Comparison of ENCODE assay signal across 8 cellular contexts in the genomic region with DNA sequence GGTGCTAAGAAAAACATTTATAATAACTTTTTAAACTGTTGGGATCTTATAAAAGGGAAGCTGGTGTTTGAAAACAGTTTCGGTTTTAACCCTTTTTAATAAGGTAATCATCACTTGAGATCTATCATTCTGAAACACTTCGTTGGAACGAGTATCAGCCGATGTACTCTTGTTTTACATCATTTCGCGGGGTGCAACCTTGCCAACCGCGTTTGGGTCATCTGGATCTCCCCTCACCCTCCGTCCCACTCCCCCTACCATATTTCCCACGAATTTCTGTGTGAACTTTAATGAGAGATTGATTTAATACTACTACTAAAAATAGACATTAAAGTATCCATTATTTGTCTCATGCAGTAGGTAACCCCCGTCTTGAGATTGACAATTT. TPM values are rescaled to one million over a fixed set of nuclear protein-coding genes. Genes with fewer than 3 reads are reported as not detected.
A peak's percentile ranks its signal among the peaks of the same experiment; 100 is the strongest.
DNase-seq lines count a peak whose midpoint lies in the region; ATAC-seq and TF ChIP-seq lines count a peak whose summit lies in the region.

No MANE protein-coding gene starts in this region.

- H3K14ac ChIP-seq in IMR-90 (replicated peaks; ENCODE audit: low read depth, low read length), result peak overlapping the region; percentile 96

- no peak for TF ChIP-seq POLR2A in IMR-90 (IDR thresholded peaks at IDR 0.05; ENCODE audit: low read depth, low read length)

- peak overlapping the region; percentile 98 for H3K23ac ChIP-seq in IMR-90 (ENCODE audit: low read depth, low read length)

- TSS peak; percentile 78 for BruUV-seq in IMR-90 (replicated peaks; lab: Mats Ljungman, UMichigan)

- peak overlapping the region; percentile 90 to 99 (median 92) for H3K4me3 Mint-ChIP-seq in CD8-positive, alpha-beta memory T cell
- H3K4me3 Mint-ChIP-seq in activated T-helper 2 cell treated with anti-CD3 and anti-CD28 coated beads, Interferon-gamma antibody, Interleukin-2, Interleukin-4, amounts not matched to agents 10 μg/mL and 5 μg/mL and 100 μg/mL, durations not matched to agents 14 hours and 24 hours and 36 hours (ENCODE audit: low read depth), result peak overlapping the region; percentile 96

- peaks cover 0 to 2% (median 0%) of the 10 kb centered on the region in 5 donors for H3K9me3 Mint-ChIP-seq in CD8-positive, alpha-beta memory T cell
- no peaks in the 10 kb centered on the region for H3K9me3 Mint-ChIP-seq in activated T-helper 2 cell treated with anti-CD3 and anti-CD28 coated beads, Interferon-gamma antibody, Interleukin-2, Interleukin-4, amounts not matched to agents 10 μg/mL and 5 μg/mL and 100 μg/mL, durations not matched to agents 14 hours and 24 hours and 36 hours

- peak overlapping the region; percentile 40 to 79 for H4K8ac ChIP-seq in IMR-90 (ENCODE audit: low read depth in 2 of 2, low read length in 2 of 2)

- peak overlapping the region; percentile 56; the same call in 1 of the 2 replicates for H4K91ac ChIP-seq in IMR-90 (ENCODE audit: insufficient read depth, low read depth, low read length)

- no peak for DNase-seq in CD8-positive, alpha-beta memory T cell
- DNase-seq in IMR-90 (no peak), dedifferentiated amniotic fluid mesenchymal stem cell (ENCODE audit: extremely low spot score) (no peak), dermis blood vessel endothelial cell (no peak), NCI-H146 treated with DMSO at 0.1 percent for 48 hours (lab: John Stamatoyannopoulos, UW; ENCODE audit: unreplicated experiment) (no peak)
- no peak for DNase-seq in activated T-helper 2 cell treated with anti-CD3 and anti-CD28 coated beads, Interferon-gamma antibody, Interleukin-2, Interleukin-4, amounts not matched to agents 10 μg/mL and 5 μg/mL and 100 μg/mL, durations not matched to agents 14 hours and 24 hours and 36 hours (ENCODE audit: low spot score)
- DNase-seq in stimulated activated CD4-positive, alpha-beta T cell treated with anti-CD3 and anti-CD28 coated beads, Interleukin-2, amount 100 ng/mL, for 24 hours, result peak; percentile 44 to 46

- H4K20me1 ChIP-seq in IMR-90 (ENCODE audit: insufficient read depth, low read length), result peaks cover 17% of the 10 kb centered on the region; the same call in 1 of the 2 replicates

- H3K36me3 ChIP-seq in CD8-positive, alpha-beta memory T cell (ENCODE audit: insufficient read depth, low read length), result no peaks in the 10 kb centered on the region
- H3K36me3 ChIP-seq in IMR-90 (ENCODE audit: control insufficient read depth, insufficient read depth, low read length) (peaks cover under 1% of the 10 kb centered on the region), iPS-18a (ENCODE audit: control insufficient read depth, low read depth, low read length) (no peaks in the 10 kb centered on the region)

- H2AK9ac ChIP-seq in IMR-90 (replicated peaks; ENCODE audit: low read depth, low read length, poor library complexity), result no peak overlapping the region

- peak overlapping the region; percentile 91 for H3K18ac ChIP-seq in IMR-90 (ENCODE audit: low read depth, low read length)

- intact Hi-C loops in IMR-90 (cut with micrococcal nuclease), result loop anchor here (2.0 kb wide), 2 partner anchors 94 to 180 kb away; partner anchors contain the start of genes CCNYL1 and METTL21A
- intact Hi-C loops in activated T-helper 2 cell treated with anti-CD3 and anti-CD28 coated beads, Interferon-gamma antibody, Interleukin-2, Interleukin-4, amounts not matched to agents 10 μg/mL and 5 μg/mL and 100 μg/mL, durations not matched to agents 14 hours and 24 hours and 36 hours (cut with micrococcal nuclease), result loop anchor here (5.0 kb wide), 1 partner anchor 41 kb away; no protein-coding TSS in a partner anchor

- H3K4me1 Mint-ChIP-seq in CD8-positive, alpha-beta memory T cell, result peaks cover 62 to 77% (median 70%) of the 10 kb centered on the region in 3 donors
- peaks cover 48% of the 10 kb centered on the region for H3K4me1 Mint-ChIP-seq in activated T-helper 2 cell treated with anti-CD3 and anti-CD28 coated beads, Interferon-gamma antibody, Interleukin-2, Interleukin-4, amounts not matched to agents 10 μg/mL and 5 μg/mL and 100 μg/mL, durations not matched to agents 14 hours and 24 hours and 36 hours (ENCODE audit: low read depth)

- H3K56ac ChIP-seq in IMR-90 (ENCODE audit: extremely low read depth, insufficient read depth, low read length), result peak overlapping the region; percentile 87

- no peak overlapping the region for H2BK20ac ChIP-seq in IMR-90 (ENCODE audit: low read depth, low read length)

- H2BK15ac ChIP-seq in IMR-90 (ENCODE audit: low read depth, low read length), result peak overlapping the region; percentile 51; the same call in 1 of the 3 replicates

- H2BK120ac ChIP-seq in IMR-90 (ENCODE audit: low read depth, low read length), result peak overlapping the region; percentile 45

- H3K36me3 Mint-ChIP-seq in CD8-positive, alpha-beta memory T cell, result peaks cover 0 to 18% (median 0%) of the 10 kb centered on the region in 3 donors
- peaks cover 57% of the 10 kb centered on the region for H3K36me3 Mint-ChIP-seq in activated T-helper 2 cell treated with anti-CD3 and anti-CD28 coated beads, Interferon-gamma antibody, Interleukin-2, Interleukin-4, amounts not matched to agents 10 μg/mL and 5 μg/mL and 100 μg/mL, durations not matched to agents 14 hours and 24 hours and 36 hours (ENCODE audit: low read depth)

- no peak for TF ChIP-seq RAD21 in IMR-90 (IDR thresholded peaks at IDR 0.05; ENCODE audit: low read length)

- H4K5ac ChIP-seq in IMR-90 (ENCODE audit: low read depth, low read length), result peak overlapping the region; percentile 88

- peak overlapping the region; percentile 94 to 100 (median 98) for H3K27ac Mint-ChIP-seq in CD8-positive, alpha-beta memory T cell
- H3K27ac Mint-ChIP-seq in activated T-helper 2 cell treated with anti-CD3 and anti-CD28 coated beads, Interferon-gamma antibody, Interleukin-2, Interleukin-4, amounts not matched to agents 10 μg/mL and 5 μg/mL and 100 μg/mL, durations not matched to agents 14 hours and 24 hours and 36 hours, result peak overlapping the region; percentile 99

- H3K4me3 ChIP-seq in CD8-positive, alpha-beta memory T cell (ENCODE audit: low read length), result peak overlapping the region; percentile 74
- H3K4me3 ChIP-seq in IMR-90 (ENCODE audit: insufficient read depth, low read depth, low read length), result peak overlapping the region; percentile 100
- H3K4me3 ChIP-seq in iPS-18a (ENCODE audit: low read length), result peak overlapping the region; percentile 86

- WGBS in IMR-90 (ENCODE audit: extremely low coverage in 2 of 2, insufficient read length in 1 of 2), 2 experiments, result 7% methylated on average over 5 of the region's 11 CpGs; no CpG with 5 or more reads in 1 of the 2 experiments

- H3K9ac ChIP-seq in IMR-90 (ENCODE audit: low read depth, low read length) (peak overlapping the region; percentile 98), iPS-18a (ENCODE audit: low read length) (peak overlapping the region; percentile 90)

- H3K9me3 ChIP-seq in CD8-positive, alpha-beta memory T cell (ENCODE audit: low read length), result no peaks in the 10 kb centered on the region
- H3K9me3 ChIP-seq in IMR-90 (ENCODE audit: control insufficient read depth, insufficient read depth, low read length) (no peaks in the 10 kb centered on the region), iPS-18a (ENCODE audit: control insufficient read depth, low read depth, low read length) (no peaks in the 10 kb centered on the region)

- H2BK5ac ChIP-seq in IMR-90 (ENCODE audit: low read depth, low read length, poor library complexity, severe bottlenecking), result peak overlapping the region; percentile 87

- ATAC-seq in IMR-90 (ENCODE audit: low read depth), result no peak

- POLR2A ChIA-PET in CD8-positive, alpha-beta memory T cell (lab: Charles Lee), result interaction anchor here (0.6 to 3.2 kb wide), 13 partner anchors 10 to 1445 kb away, joined by 3 to 109 read pairs (median 4); partner anchors contain the start of genes CCNYL1, INO80D, KLF7 and METTL21A
- POLR2A ChIA-PET in IMR-90 (lab: Charles Lee; ENCODE audit: unreplicated experiment), result interaction anchor here (0.6 to 1.3 kb wide), 5 partner anchors 15 to 549 kb away, joined by 3 read pairs; no protein-coding TSS in a partner anchor

- no peak for TF ChIP-seq CTCF in IMR-90 (conservative IDR thresholded peaks at IDR 0.05; ENCODE audit: low read depth, low read length)

- H3K4me2 ChIP-seq in IMR-90 (ENCODE audit: low read depth, low read length), result peak overlapping the region; percentile 99

- peaks cover 17 to 39% of the 10 kb centered on the region in 2 experiments for H3K79me1 ChIP-seq in IMR-90 (ENCODE audit: low read depth in 1 of 2, low read length in 2 of 2)

- H3K9me1 ChIP-seq in IMR-90 (ENCODE audit: insufficient read depth, low read length), result peaks cover 3% of the 10 kb centered on the region; the same call in 1 of the 2 replicates

- no peak overlapping the region for H2AFZ ChIP-seq in IMR-90 (replicated peaks; ENCODE audit: low read length, poor library complexity)

- peak overlapping the region; percentile 88 for H3K27ac ChIP-seq in CD8-positive, alpha-beta memory T cell (ENCODE audit: low read depth, low read length)
- peak overlapping the region; percentile 98 for H3K27ac ChIP-seq in IMR-90 (ENCODE audit: insufficient read depth, low read length)
- no peak overlapping the region for H3K27ac ChIP-seq in iPS-18a (ENCODE audit: low read length)

- CTCF ChIA-PET in CD8-positive, alpha-beta memory T cell (lab: Charles Lee), result interaction anchor here (0.9 to 2.7 kb wide), 8 partner anchors 8 to 177 kb away, joined by 3 to 31 read pairs (median 6); partner anchors contain the start of gene METTL21A
- CTCF ChIA-PET in IMR-90 (lab: Yijun Ruan, JAX), result interaction anchor here (1.6 kb wide), 1 partner anchor 27 kb away, joined by 7 read pairs; no protein-coding TSS in a partner anchor

- dilution Hi-C loops in IMR-90 (cut with HindIII; ENCODE audit: low sequenced_read_pairs, unreplicated experiment), result no loop called here

- peak overlapping the region; percentile 95 for H2AK5ac ChIP-seq in IMR-90 (ENCODE audit: low read depth, low read length)

- H3K4me1 ChIP-seq in CD8-positive, alpha-beta memory T cell (ENCODE audit: insufficient read depth, low read length), result peaks cover 69% of the 10 kb centered on the region
- H3K4me1 ChIP-seq in IMR-90 (ENCODE audit: control insufficient read depth, insufficient read depth, low read length), result no peaks in the 10 kb centered on the region
- H3K4me1 ChIP-seq in iPS-18a (ENCODE audit: control insufficient read depth, low read depth, low read length), result peaks cover 19% of the 10 kb centered on the region

- H3K4ac ChIP-seq in IMR-90 (ENCODE audit: low read depth, low read length), result peak overlapping the region; percentile 89

- H3K27me3 ChIP-seq in CD8-positive, alpha-beta memory T cell (ENCODE audit: insufficient read depth, low read length, poor library complexity, severe bottlenecking), result no peaks in the 10 kb centered on the region
- H3K27me3 ChIP-seq in IMR-90 (ENCODE audit: control insufficient read depth, insufficient read depth, low read length) (no peaks in the 10 kb centered on the region), iPS-18a (ENCODE audit: control insufficient read depth, insufficient read depth, low read length) (peaks cover 19% of the 10 kb centered on the region)

- H3K27me3 Mint-ChIP-seq in CD8-positive, alpha-beta memory T cell, result peaks cover 0 to 12% of the 10 kb centered on the region in 2 donors
- H3K27me3 Mint-ChIP-seq in activated T-helper 2 cell treated with anti-CD3 and anti-CD28 coated beads, Interferon-gamma antibody, Interleukin-2, Interleukin-4, amounts not matched to agents 10 μg/mL and 5 μg/mL and 100 μg/mL, durations not matched to agents 14 hours and 24 hours and 36 hours (ENCODE audit: low read depth), result no peaks in the 10 kb centered on the region

- in situ Hi-C loops in IMR-90 (cut with MboI; ENCODE audit: low sequenced_read_pairs), result no loop called here

RNA-seq across cellular contexts. Expression of gene CREB1, which starts 1.3 kb away (rescaled TPM):
- total RNA-seq in CD8-positive, alpha-beta memory T cell, result 10 to 100 TPM; 95.4 to 96.2 TPM
- polyA plus RNA-seq in CD8-positive, alpha-beta memory T cell, result 60.2 TPM
- 71.9 and 94.5 TPM in 2 replicates for total RNA-seq in IMR-90 (2012; rRNA removed)
- 22.4 and 25.6 TPM in 2 replicates for polyA plus RNA-seq in IMR-90 (2012; rRNA removed)
- 3.7 and 7.5 TPM in 2 replicates for polyA plus RNA-seq in IMR-90 (2012; cell fraction: cytosol; rRNA removed)
- 5.5 and 24.0 TPM in 2 replicates for polyA plus RNA-seq in IMR-90 (2012; cell fraction: nucleus; rRNA removed; ENCODE audit: low replicate concordance)
- 115 and 136 TPM in 2 replicates for total RNA-seq in activated T-helper 2 cell treated with anti-CD3 and anti-CD28 coated beads, Interferon-gamma antibody, Interleukin-2, Interleukin-4, amounts not matched to agents 10 μg/mL and 5 μg/mL and 100 μg/mL, durations not matched to agents 14 hours and 24 hours and 36 hours
- total RNA-seq in dermis blood vessel endothelial cell, result 51.5 and 56.2 TPM in 2 replicates

Comparison
In these comparisons a context has a peak if more than half of its experiments do, and no peak if none do; other contexts are left out.
1. DNase-seq: peak in stimulated activated CD4-positive, alpha-beta T cell treated with anti-CD3 and anti-CD28 coated beads, Interleukin-2, amount 100 ng/mL, for 24 hours (2 of 2); none in CD8-positive, alpha-beta memory T cell (0 of 5), IMR-90 (single experiment), activated T-helper 2 cell treated with anti-CD3 and anti-CD28 coated beads, Interferon-gamma antibody, Interleukin-2, Interleukin-4, amounts not matched to agents 10 μg/mL and 5 μg/mL and 100 μg/mL, durations not matched to agents 14 hours and 24 hours and 36 hours (single experiment), dedifferentiated amniotic fluid mesenchymal stem cell (single experiment), dermis blood vessel endothelial cell (single experiment) and NCI-H146 treated with DMSO at 0.1 percent for 48 hours (single experiment).
2. Peak in every context shown above with its lines, with median percentiles within 50 percentile points of each other: H3K4me3 ChIP-seq.